ENCODE assay signal across 8 cellular contexts in genomic region chr17:2398655-2399571, GRCh38. TPM values are rescaled to one million over a fixed set of nuclear protein-coding genes. Genes with fewer than 3 reads are reported as not detected.
DNase-seq lines count a peak whose midpoint lies in the region; ATAC-seq, FAIRE-seq and TF ChIP-seq lines count a peak whose summit lies in the region.

No MANE protein-coding gene starts in this region.

- H3K9me3 Mint-ChIP-seq in activated naive CD4-positive, alpha-beta T cell treated with anti-CD3 and anti-CD28 coated beads, Interleukin-2, amount 50 U/mL, for 24 hours: no peaks in the 10 kb centered on the region

- intact Hi-C loops in ovary (cut with DNase I): no loop called here

- H3K4me3 Mint-ChIP-seq in activated naive CD4-positive, alpha-beta T cell treated with anti-CD3 and anti-CD28 coated beads, Interleukin-2, amount 50 U/mL, for 24 hours: peak overlapping the region; percentile 97

- no peak for TF ChIP-seq EP300 in ovary (IDR thresholded peaks at IDR 0.05)

- ATAC-seq in HG02571 (IDR thresholded peaks at IDR 0.05; ENCODE audit: unreplicated experiment) (no peak), HG02884 (IDR thresholded peaks at IDR 0.05; ENCODE audit: unreplicated experiment) (no peak)

- no peaks in the 10 kb centered on the region for H3K36me3 Mint-ChIP-seq in activated naive CD4-positive, alpha-beta T cell treated with anti-CD3 and anti-CD28 coated beads, Interleukin-2, amount 50 U/mL, for 24 hours

- no peaks in the 10 kb centered on the region for H3K27me3 ChIP-seq in ovary

- in situ Hi-C loops in SK-MEL-5 (cut with HindIII; ENCODE audit: low pct_unique_long_range_greater_than_20kb, low sequenced_read_pairs): no loop called here

- H3K4me1 Mint-ChIP-seq in activated naive CD4-positive, alpha-beta T cell treated with anti-CD3 and anti-CD28 coated beads, Interleukin-2, amount 50 U/mL, for 24 hours: peaks cover 53% of the 10 kb centered on the region

- no peaks in the 10 kb centered on the region for H3K27me3 Mint-ChIP-seq in activated naive CD4-positive, alpha-beta T cell treated with anti-CD3 and anti-CD28 coated beads, Interleukin-2, amount 50 U/mL, for 24 hours

- H3K9me3 ChIP-seq in ovary: no peaks in the 10 kb centered on the region

- no peak for TF ChIP-seq CTCF in ovary (IDR thresholded peaks at IDR 0.05)

- FAIRE-seq in HTR-8/SVneo (lab: Jason Lieb, UNC): peak; percentile 96

- no peaks in the 10 kb centered on the region for H3K36me3 ChIP-seq in ovary

- H3K4me1 ChIP-seq in ovary (ENCODE audit: insufficient read depth): peaks cover 39% of the 10 kb centered on the region

- WGBS in ovary, 3 donors: 6 to 12% (median 8%) methylated on average over 51 to 55 of the region's 55 CpGs

- peak overlapping the region; percentile 84 to 99 for H3K27ac ChIP-seq in ovary

- DNase-seq in AML-193 (lab: John Stamatoyannopoulos, UW): peak; percentile 24 to 49
- DNase-seq in HTR-8/SVneo (ENCODE audit: insufficient read length, low spot score): peak; percentile 70
- DNase-seq in SK-MEL-5 (ENCODE audit: low read depth, low spot score): peak; percentile 45
- DNase-seq in glomerular visceral epithelial cell (ENCODE audit: extremely low spot score): peak; percentile 71
- DNase-seq in ovary: peak; percentile 69 to 82 (median 78)

- peak overlapping the region; percentile 92 for H3K27ac Mint-ChIP-seq in activated naive CD4-positive, alpha-beta T cell treated with anti-CD3 and anti-CD28 coated beads, Interleukin-2, amount 50 U/mL, for 24 hours

- TF ChIP-seq POLR2A in ovary (IDR thresholded peaks at IDR 0.05): peak; percentile 17

- peak overlapping the region; percentile 99 for H3K4me3 ChIP-seq in ovary

RNA-seq across cellular contexts. Expression of gene MNT, which starts 1.9 kb away (rescaled TPM):
- total RNA-seq in SK-MEL-5 (2014; rRNA removed; shearing (Covaris generic)): 8.8 and 10.5 TPM in 2 replicates
- 25.5 and 29.9 TPM in 2 replicates for polyA plus RNA-seq in SK-MEL-5 (2015; cell fraction: cytosol; rRNA removed)
- 35.0 and 49.2 TPM in 2 replicates for polyA plus RNA-seq in SK-MEL-5 (2015; cell fraction: nucleus; rRNA removed)
- 10 to 100 TPM in 6 of 7 donors, 1 to 10 TPM in 1; 5.4 to 37.0 (median 27.3) TPM for total RNA-seq in ovary
- 10 to 100 TPM in 1 of 2 donors, 1 to 10 TPM in 1; 5.0 to 15.4 TPM for polyA plus RNA-seq in ovary
